ENCODE assay signal across 1 cellular context in genomic region chr6:126743051-126743450, GRCh38.
TF ChIP-seq lines count a peak whose summit lies in the region.

No MANE protein-coding gene starts in this region.

TF ChIP-seq in GM23338, 12 proteins besides CTCF, POLR2A, EP300 and RAD21 (continued from another document):
- no peak for TF ChIP-seq ZNF462 (CRISPR knock-in tag; IDR thresholded peaks at IDR 0.05)
- TF ChIP-seq NANOG (IDR thresholded peaks at IDR 0.05; ENCODE audit: borderline replicate concordance): no peak
- TF ChIP-seq POLR2AphosphoS5 (IDR thresholded peaks at IDR 0.05; ENCODE audit: low read depth): no peak
- TF ChIP-seq ZNF114 (CRISPR knock-in tag; IDR thresholded peaks at IDR 0.05): no peak
- TF ChIP-seq STAT1 (IDR thresholded peaks at IDR 0.05; ENCODE audit: unreplicated experiment): no peak
- no peak for TF ChIP-seq EZH2 (IDR thresholded peaks at IDR 0.05; ENCODE audit: low read depth, unreplicated experiment)
- TF ChIP-seq ETS1 (IDR thresholded peaks at IDR 0.05): no peak
- no peak for TF ChIP-seq EZH2phosphoT487 (IDR thresholded peaks at IDR 0.05; ENCODE audit: unreplicated experiment)
- no peak for TF ChIP-seq CREB1 (CRISPR knock-in tag; IDR thresholded peaks at IDR 0.05; ENCODE audit: low read depth)
- TF ChIP-seq JUNB (IDR thresholded peaks at IDR 0.05; ENCODE audit: unreplicated experiment): no peak
- TF ChIP-seq ZNF331 (CRISPR knock-in tag; IDR thresholded peaks at IDR 0.05; ENCODE audit: low read depth): no peak
TF ChIP-seq in GM23338: peak in this region for 0.
